ENCODE assay signal across 8 cellular contexts in the genomic region with DNA sequence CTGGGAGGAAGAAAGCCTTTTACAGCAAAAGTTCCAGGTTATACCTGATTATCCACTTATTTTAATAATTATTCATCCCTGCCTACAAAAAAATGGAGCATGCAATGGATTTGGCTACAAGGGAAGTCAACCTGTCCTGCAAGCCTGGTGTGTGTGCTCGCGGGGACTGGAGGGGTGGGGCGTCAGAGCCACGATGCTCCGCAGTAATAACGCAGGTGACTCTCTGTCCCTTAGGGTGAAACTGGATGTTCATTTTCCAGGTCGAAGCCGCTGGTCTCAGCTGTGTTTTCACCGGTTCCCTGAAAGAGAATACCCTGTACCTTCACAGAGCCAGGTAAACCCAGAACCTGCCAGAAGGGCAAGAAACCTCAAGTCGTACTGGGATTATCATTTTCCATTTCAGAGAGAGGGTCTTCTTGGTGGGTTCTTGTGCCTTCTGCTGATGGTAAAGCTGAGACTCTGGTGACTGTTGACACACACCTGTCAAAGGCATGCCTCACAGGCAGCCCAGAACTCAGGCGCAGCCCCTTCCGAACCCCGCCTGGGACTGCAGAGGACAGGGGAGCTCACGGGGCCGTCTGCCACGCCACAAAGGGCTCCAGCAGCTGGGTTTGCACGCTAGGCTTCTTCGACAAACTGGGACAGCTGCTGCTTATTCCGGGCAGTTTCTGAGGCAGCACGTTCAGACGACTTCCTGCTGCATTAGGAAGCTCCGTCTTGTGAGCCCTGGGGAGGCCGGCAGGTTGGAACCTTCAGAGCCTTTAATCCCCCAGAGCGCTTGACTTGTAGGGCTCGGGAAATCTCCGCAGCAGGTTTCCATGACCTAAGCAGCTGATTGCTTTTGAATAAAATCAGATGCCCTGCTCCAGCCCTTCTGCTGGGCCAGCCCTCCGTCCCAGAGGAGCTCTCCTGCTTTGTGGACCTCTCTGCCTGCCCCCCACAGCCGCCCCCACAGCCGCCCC. TPM values are rescaled to one million over a fixed set of nuclear protein-coding genes. Genes with fewer than 3 reads are reported as not detected.
DNase-seq lines count a peak whose midpoint lies in the region; ATAC-seq and TF ChIP-seq lines count a peak whose summit lies in the region.

No MANE protein-coding gene starts in this region.

- H3K9me3 Mint-ChIP-seq in activated CD4-positive, alpha-beta T cell treated with anti-CD3 and anti-CD28 coated beads for 36 hours (ENCODE audit: low read depth), result no peaks in the 10 kb centered on the region
- no peaks in the 10 kb centered on the region for H3K9me3 Mint-ChIP-seq in activated CD4-positive, alpha-beta T cell treated with anti-CD3 and anti-CD28 coated beads, Interleukin-2, amount 10 ng/mL, durations not matched to agents 7 days and 5 days

- no peak overlapping the region for H3K27ac Mint-ChIP-seq in activated CD4-positive, alpha-beta T cell treated with anti-CD3 and anti-CD28 coated beads for 36 hours
- no peak overlapping the region for H3K27ac Mint-ChIP-seq in activated CD4-positive, alpha-beta T cell treated with anti-CD3 and anti-CD28 coated beads, Interleukin-2, amount 10 ng/mL, durations not matched to agents 7 days and 5 days

- H3K36me3 ChIP-seq in sigmoid colon, result no peaks in the 10 kb centered on the region

- peak; percentile 53 for ATAC-seq in activated CD4-positive, alpha-beta T cell treated with anti-CD3 and anti-CD28 coated beads for 36 hours
- ATAC-seq in HG03354 (IDR thresholded peaks at IDR 0.05; ENCODE audit: poor library complexity, severe bottlenecking, unreplicated experiment), result peak; percentile 67

- H3K27me3 Mint-ChIP-seq in activated CD4-positive, alpha-beta T cell treated with anti-CD3 and anti-CD28 coated beads for 36 hours, result peaks cover 8% of the 10 kb centered on the region
- H3K27me3 Mint-ChIP-seq in activated CD4-positive, alpha-beta T cell treated with anti-CD3 and anti-CD28 coated beads, Interleukin-2, amount 10 ng/mL, durations not matched to agents 7 days and 5 days, result peaks cover 2% of the 10 kb centered on the region

- no peaks in the 10 kb centered on the region for H3K9me3 ChIP-seq in sigmoid colon

- TF ChIP-seq POLR2A in sigmoid colon (IDR thresholded peaks at IDR 0.05), result no peak

- CTCF ChIA-PET in activated CD4-positive, alpha-beta T cell treated with anti-CD3 and anti-CD28 coated beads for 36 hours (lab: Charles Lee), result interaction anchor here (1.0 kb wide), 1 partner anchor 90 kb away, joined by 3 read pairs; no protein-coding TSS in a partner anchor
- CTCF ChIA-PET in activated CD4-positive, alpha-beta T cell treated with anti-CD3 and anti-CD28 coated beads, Interleukin-2, amount 10 ng/mL, durations not matched to agents 7 days and 5 days (lab: Charles Lee), result no interaction called here

- H3K4me1 Mint-ChIP-seq in activated CD4-positive, alpha-beta T cell treated with anti-CD3 and anti-CD28 coated beads for 36 hours, result peaks cover 3% of the 10 kb centered on the region
- peaks cover 2% of the 10 kb centered on the region for H3K4me1 Mint-ChIP-seq in activated CD4-positive, alpha-beta T cell treated with anti-CD3 and anti-CD28 coated beads, Interleukin-2, amount 10 ng/mL, durations not matched to agents 7 days and 5 days

- no peaks in the 10 kb centered on the region for H3K4me1 ChIP-seq in sigmoid colon

- peak; percentile 45 for DNase-seq in activated CD4-positive, alpha-beta T cell treated with anti-CD3 and anti-CD28 coated beads for 36 hours
- DNase-seq in activated CD4-positive, alpha-beta T cell treated with anti-CD3 and anti-CD28 coated beads, Interleukin-2, amount 10 ng/mL, durations not matched to agents 7 days and 5 days, result no peak
- DNase-seq in UCSD-AML1 (lab: John Stamatoyannopoulos, UW; ENCODE audit: unreplicated experiment), result peak; percentile 27
- DNase-seq in islet precursor cell, result peak; percentile 68
- DNase-seq in sigmoid colon, result no peak
- no peak for DNase-seq in stimulated activated CD8-positive, alpha-beta memory T cell treated with anti-CD3 and anti-CD28 coated beads, Interleukin-4, amount 100 ng/mL, for 48 hours
- DNase-seq in NCI-H1105 (lab: John Stamatoyannopoulos, UW), result no peak

- peaks cover 0 to 33% (median 13%) of the 10 kb centered on the region in 3 donors for H3K27me3 ChIP-seq in sigmoid colon

- no peaks in the 10 kb centered on the region for H3K36me3 Mint-ChIP-seq in activated CD4-positive, alpha-beta T cell treated with anti-CD3 and anti-CD28 coated beads for 36 hours (ENCODE audit: low read depth)
- no peaks in the 10 kb centered on the region for H3K36me3 Mint-ChIP-seq in activated CD4-positive, alpha-beta T cell treated with anti-CD3 and anti-CD28 coated beads, Interleukin-2, amount 10 ng/mL, durations not matched to agents 7 days and 5 days (ENCODE audit: low read depth)

- intact Hi-C loops in activated CD4-positive, alpha-beta T cell treated with anti-CD3 and anti-CD28 coated beads for 36 hours (cut with DNase I, micrococcal nuclease), result no loop called here
- intact Hi-C loops in sigmoid colon (cut with DNase I), result no loop called here

- no peak overlapping the region for H3K27ac ChIP-seq in sigmoid colon

- 36 to 53% methylated on average over 29 of the region's 29 CpGs for WGBS in sigmoid colon, 2 donors

- no peak overlapping the region for H3K4me3 ChIP-seq in sigmoid colon

- TF ChIP-seq EP300 in sigmoid colon (IDR thresholded peaks at IDR 0.05), result no peak

- no peak overlapping the region for H3K4me3 Mint-ChIP-seq in activated CD4-positive, alpha-beta T cell treated with anti-CD3 and anti-CD28 coated beads for 36 hours
- no peak overlapping the region for H3K4me3 Mint-ChIP-seq in activated CD4-positive, alpha-beta T cell treated with anti-CD3 and anti-CD28 coated beads, Interleukin-2, amount 10 ng/mL, durations not matched to agents 7 days and 5 days

- POLR2A ChIA-PET in activated CD4-positive, alpha-beta T cell treated with anti-CD3 and anti-CD28 coated beads for 36 hours (lab: Charles Lee), result no interaction called here
- POLR2A ChIA-PET in activated CD4-positive, alpha-beta T cell treated with anti-CD3 and anti-CD28 coated beads, Interleukin-2, amount 10 ng/mL, durations not matched to agents 7 days and 5 days (lab: Charles Lee), result no interaction called here

- TF ChIP-seq CTCF in sigmoid colon (IDR thresholded peaks at IDR 0.05), result no peak

RNA-seq across cellular contexts. Expression of a gene that starts 58.7 kb away (rescaled TPM):
- not detected for total RNA-seq in activated CD4-positive, alpha-beta T cell treated with anti-CD3 and anti-CD28 coated beads for 36 hours
- not detected for total RNA-seq in activated CD4-positive, alpha-beta T cell treated with anti-CD3 and anti-CD28 coated beads, Interleukin-2, amount 10 ng/mL, durations not matched to agents 7 days and 5 days
- under 1 TPM in 1 of 4 donors, not detected in 3; 0.41 TPM for total RNA-seq in sigmoid colon
- under 1 TPM in 1 of 3 donors, not detected in 2; 0.15 TPM for polyA plus RNA-seq in sigmoid colon

Comparison
In these comparisons a context has a peak if more than half of its experiments do, and no peak if none do; other contexts are left out.
1. DNase-seq: peak in activated CD4-positive, alpha-beta T cell treated with anti-CD3 and anti-CD28 coated beads for 36 hours (single experiment), UCSD-AML1 (single experiment) and islet precursor cell (single experiment); none in activated CD4-positive, alpha-beta T cell treated with anti-CD3 and anti-CD28 coated beads, Interleukin-2, amount 10 ng/mL, durations not matched to agents 7 days and 5 days (single experiment), sigmoid colon (single experiment), stimulated activated CD8-positive, alpha-beta memory T cell treated with anti-CD3 and anti-CD28 coated beads, Interleukin-4, amount 100 ng/mL, for 48 hours (single experiment) and NCI-H1105 (single experiment).